ENCODE assay signal across 29 cellular contexts in the genomic region with DNA sequence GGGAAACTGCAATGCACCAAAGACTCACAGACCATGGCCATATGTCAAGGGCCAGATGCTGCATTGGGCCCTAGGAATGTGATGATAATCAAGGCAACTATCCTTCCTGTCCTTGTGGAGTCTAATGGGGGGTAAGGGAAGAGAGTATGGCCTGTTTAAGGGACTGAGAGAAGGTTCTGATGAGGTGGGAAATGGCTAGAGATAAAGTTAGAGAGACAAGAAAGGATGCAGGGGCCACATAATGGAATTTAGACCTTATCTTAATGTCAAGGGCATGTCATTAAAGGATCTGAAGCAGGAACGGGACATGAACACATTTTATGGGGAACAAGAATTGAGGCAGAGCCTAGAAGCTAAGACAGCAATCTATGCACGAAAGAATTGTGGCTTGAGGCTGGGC.
"Had no signal": no experiment of that assay in that cellular context is flagged by ENCODE, and none has a peak within 500 bp of the region (broad histone marks: within the 10 kb centered on the region; RNA-seq: fewer than 3 reads in every experiment).

No MANE protein-coding gene starts in this region.

- H3K27me3 ChIP-seq: neutrophil, ovary, right lobe of liver, sigmoid colon, stomach, thyroid gland, tibial nerve, upper lobe of left lung, vagina had no signal

- H2AFZ ChIP-seq: parathyroid adenoma had no signal

- H3K27ac ChIP-seq: neutrophil, ovary, parathyroid adenoma, psoas muscle, right lobe of liver, sigmoid colon, stomach, thoracic aorta, thyroid gland, tibial nerve, upper lobe of left lung, vagina had no signal

- H3K4me3 ChIP-seq: ovary, psoas muscle, right lobe of liver, sigmoid colon, stomach, thoracic aorta, thyroid gland, tibial nerve, upper lobe of left lung, vagina had no signal

- H3K27me3 Mint-ChIP-seq: progenitor cell of endocrine pancreas had no signal

- H3K4me1 Mint-ChIP-seq: neural crest cell; stimulated activated effector memory CD8-positive, alpha-beta T cell treated with anti-CD3 and anti-CD28 coated beads, Interleukin-12 subunit alpha, Interleukin-12 subunit beta, amount 100 ng/mL, for 72 hours had no signal

- H3K36me3 ChIP-seq: neutrophil, ovary, right lobe of liver, sigmoid colon, stomach, thoracic aorta, thyroid gland, tibial nerve, upper lobe of left lung, vagina had no signal

- H3K9ac ChIP-seq: parathyroid adenoma had no signal

- H3K9me3 Mint-ChIP-seq: natural killer cell treated with Interleukin-12 subunit alpha and Interleukin-12 subunit beta and Interleukin-15 and Interleukin-18, amount 100 ng/mL, for 72 hours; nephron progenitor cell; neural crest cell; stimulated activated effector memory CD8-positive, alpha-beta T cell treated with anti-CD3 and anti-CD28 coated beads, Interleukin-12 subunit alpha, Interleukin-12 subunit beta, amount 100 ng/mL, for 72 hours; stimulated activated naive B cell treated with anti-CD40 and anti-IgM and Interleukin-4, amounts not matched to agents 10 μg/mL and 1 μg/mL and 100 μg/mL, for 72 hours; stimulated activated naive CD8-positive, alpha-beta T cell treated with anti-CD3 and anti-CD28 coated beads, Interleukin-15, Interleukin-2, amounts not matched to agents 100 ng/mL and 50 ng/mL, for 24 hours had no signal

- ATAC-seq: natural killer cell treated with Interleukin-12 subunit alpha and Interleukin-12 subunit beta and Interleukin-15 and Interleukin-18, amount 100 ng/mL, for 72 hours; psoas muscle; right cardiac atrium; right lobe of liver; stimulated activated effector memory CD8-positive, alpha-beta T cell treated with anti-CD3 and anti-CD28 coated beads, Interleukin-12 subunit alpha, Interleukin-12 subunit beta, amount 100 ng/mL, for 72 hours; stimulated activated naive B cell treated with anti-CD40 and anti-IgM and Interleukin-4, amounts not matched to agents 10 μg/mL and 1 μg/mL and 100 μg/mL, for 72 hours had no signal

- H3K27ac Mint-ChIP-seq: natural killer cell treated with Interleukin-12 subunit alpha and Interleukin-12 subunit beta and Interleukin-15 and Interleukin-18, amount 100 ng/mL, for 72 hours; nephron progenitor cell; progenitor cell of endocrine pancreas; stimulated activated effector memory CD8-positive, alpha-beta T cell treated with anti-CD3 and anti-CD28 coated beads, Interleukin-12 subunit alpha, Interleukin-12 subunit beta, amount 100 ng/mL, for 72 hours; stimulated activated naive B cell treated with anti-CD40 and anti-IgM and Interleukin-4, amounts not matched to agents 10 μg/mL and 1 μg/mL and 100 μg/mL, for 72 hours; stimulated activated naive CD8-positive, alpha-beta T cell treated with anti-CD3 and anti-CD28 coated beads, Interleukin-15, Interleukin-2, amounts not matched to agents 100 ng/mL and 50 ng/mL, for 24 hours had no signal

- H3K4me3 Mint-ChIP-seq: natural killer cell treated with Interleukin-12 subunit alpha and Interleukin-12 subunit beta and Interleukin-15 and Interleukin-18, amount 100 ng/mL, for 72 hours; nephron progenitor cell; neural crest cell; stimulated activated effector memory CD8-positive, alpha-beta T cell treated with anti-CD3 and anti-CD28 coated beads, Interleukin-12 subunit alpha, Interleukin-12 subunit beta, amount 100 ng/mL, for 72 hours; stimulated activated naive B cell treated with anti-CD40 and anti-IgM and Interleukin-4, amounts not matched to agents 10 μg/mL and 1 μg/mL and 100 μg/mL, for 72 hours; stimulated activated naive CD8-positive, alpha-beta T cell treated with anti-CD3 and anti-CD28 coated beads, Interleukin-15, Interleukin-2, amounts not matched to agents 100 ng/mL and 50 ng/mL, for 24 hours had no signal

- H3K4me1 ChIP-seq: parathyroid adenoma, psoas muscle, sigmoid colon, stomach, tibial nerve, upper lobe of left lung, vagina had no signal

- DNase-seq: nephron progenitor cell; nucleus accumbens; ovary; posterior cingulate gyrus; psoas muscle; right cardiac atrium; right lobe of liver; sigmoid colon; small intestine; stimulated activated CD4-positive, alpha-beta T cell treated with anti-CD3 and anti-CD28 coated beads, Interleukin-15, amount 100 ng/mL, for 24 hours; stimulated activated CD4-positive, alpha-beta T cell treated with anti-CD3 and anti-CD28 coated beads, Interleukin-2, amount 100 ng/mL, for 24 hours; stimulated activated CD4-positive, alpha-beta T cell treated with anti-CD3 and anti-CD28 coated beads, Interleukin-2, amount 100 ng/mL, for 48 hours; stimulated activated CD4-positive, alpha-beta T cell treated with anti-CD3 and anti-CD28 coated beads, Interleukin-4, amount 100 ng/mL, for 24 hours; stimulated activated naive B cell treated with anti-CD40 and anti-IgM and Interleukin-4, amounts not matched to agents 10 μg/mL and 1 μg/mL and 100 μg/mL, for 72 hours; stimulated activated naive CD4-positive, alpha-beta T cell treated with Interleukin-2 at 50 U/mL for 16 hours; stomach; thyroid gland; trophoblast cell; upper lobe of left lung had no signal

- H3K9me3 ChIP-seq: neutrophil, ovary, psoas muscle, right lobe of liver, sigmoid colon, stomach, thoracic aorta, thyroid gland, tibial nerve, upper lobe of left lung, vagina had no signal

- H3K36me3 Mint-ChIP-seq: natural killer cell treated with Interleukin-12 subunit alpha and Interleukin-12 subunit beta and Interleukin-15 and Interleukin-18, amount 100 ng/mL, for 72 hours; stimulated activated effector memory CD8-positive, alpha-beta T cell treated with anti-CD3 and anti-CD28 coated beads, Interleukin-12 subunit alpha, Interleukin-12 subunit beta, amount 100 ng/mL, for 72 hours had no signal

- H3K79me2 ChIP-seq: parathyroid adenoma had no signal
